20 cellular contexts compared by ENCODE assay signal in genomic region chr7:143248781-143249354, GRCh38. TPM values are rescaled to one million over a fixed set of nuclear protein-coding genes. Genes with fewer than 3 reads are reported as not detected.
DNase-seq lines count a peak whose midpoint lies in the region; ATAC-seq and TF ChIP-seq lines count a peak whose summit lies in the region.
"Had no signal": no experiment of that assay in that cellular context is flagged by ENCODE, and none has a peak within 500 bp of the region (broad histone marks: within the 10 kb centered on the region; RNA-seq: fewer than 3 reads in every experiment).

No MANE protein-coding gene starts in this region.

- POLR2A ChIA-PET in PC-3 (lab: Charles Lee; ENCODE audit: unreplicated experiment), result no interaction called here

- no peaks in the 10 kb centered on the region for H3K36me3 ChIP-seq in PC-3 (ENCODE audit: low read depth, low read length)
- H3K36me3 ChIP-seq: adrenal gland, esophagus muscularis mucosa had no signal

- intact Hi-C loops in PC-3 (cut with micrococcal nuclease) (no loop called here), sciatic nerve (cut with DNase I) (loop anchor here (10.0 kb wide), 2 partner anchors 56 to 166 kb away; no protein-coding TSS in a partner anchor)

- no peaks in the 10 kb centered on the region for H3K27me3 Mint-ChIP-seq in T-helper 2 cell treated with Interferon-gamma antibody and Interleukin-4, amounts not matched to agents 5 μg/mL and 100 μg/mL, for 36 hours (ENCODE audit: low read depth)
- H3K27me3 Mint-ChIP-seq: memory B cell; stimulated activated naive CD8-positive, alpha-beta T cell treated with anti-CD3 and anti-CD28 coated beads, Interleukin-15, amount 100 ng/mL, for 72 hours had no signal

- no peaks in the 10 kb centered on the region for H3K79me2 ChIP-seq in PC-3 (ENCODE audit: low read length)

- H3K9me2 ChIP-seq in PC-3 (replicated peaks; ENCODE audit: low read length), result no peaks in the 10 kb centered on the region

- H4K20me1 ChIP-seq in PC-3 (ENCODE audit: low read length), result no peaks in the 10 kb centered on the region

- peaks cover 79% of the 10 kb centered on the region for H3K4me1 Mint-ChIP-seq in T-helper 2 cell treated with Interferon-gamma antibody and Interleukin-4, amounts not matched to agents 5 μg/mL and 100 μg/mL, for 36 hours (ENCODE audit: low read depth)

- peaks cover 57% of the 10 kb centered on the region for H3K9me3 Mint-ChIP-seq in T-helper 2 cell treated with Interferon-gamma antibody and Interleukin-4, amounts not matched to agents 5 μg/mL and 100 μg/mL, for 36 hours

- H3K4me1 ChIP-seq in PC-3 (ENCODE audit: insufficient read depth, low read length), result peaks cover 33% of the 10 kb centered on the region
- H3K4me1 ChIP-seq: adrenal gland, esophagus muscularis mucosa had no signal

- no peaks in the 10 kb centered on the region for H3K9me3 ChIP-seq in PC-3 (ENCODE audit: low read length)
- H3K9me3 ChIP-seq: A549, adrenal gland, esophagus muscularis mucosa had no signal

- H3K27ac Mint-ChIP-seq in T-helper 2 cell treated with Interferon-gamma antibody and Interleukin-4, amounts not matched to agents 5 μg/mL and 100 μg/mL, for 36 hours, result peak overlapping the region; percentile 24
- H3K27ac Mint-ChIP-seq: memory B cell had no signal

- H2AFZ ChIP-seq in PC-3 (ENCODE audit: low read length), result no peak overlapping the region

- ATAC-seq in PC-3 (peak; percentile 65), sciatic nerve (peak; percentile 86), GM21360 (IDR thresholded peaks at IDR 0.05; ENCODE audit: unreplicated experiment) (no peak), HG02970 (IDR thresholded peaks at IDR 0.05; ENCODE audit: low FRiP score, unreplicated experiment) (no peak)
- ATAC-seq: A549; HCT116; stimulated activated naive CD8-positive, alpha-beta T cell treated with anti-CD3 and anti-CD28 coated beads, Interleukin-15, amount 100 ng/mL, for 72 hours had no signal

- TF ChIP-seq CTCF in PC-3 (conservative IDR thresholded peaks at IDR 0.05; ENCODE audit: low read depth, low read length) (no peak), epithelial cell of esophagus (IDR thresholded peaks at IDR 0.05; ENCODE audit: insufficient read depth, low read depth, low read length, missing control alignments) (no peak)

- no peak for DNase-seq in T-helper 2 cell treated with Interferon-gamma antibody and Interleukin-4, amounts not matched to agents 5 μg/mL and 100 μg/mL, for 36 hours (ENCODE audit: low spot score)
- DNase-seq in T-helper 2 cell (no peak), PC-3 (peak; percentile 76), epithelial cell of esophagus (ENCODE audit: low read depth) (peak; percentile 18), sciatic nerve (ENCODE audit: low spot score) (no peak)
- DNase-seq in activated CD4-positive, CD25-positive, alpha-beta regulatory T cell treated with anti-CD3 and anti-CD28 coated beads, Interleukin-2, amount 50 U/mL, for 72 hours, result no peak
- DNase-seq: activated CD8-positive, alpha-beta memory T cell treated with anti-CD3 and anti-CD28 coated beads, Interleukin-2, amount 50 U/mL, for 4 hours; adrenal gland; Kasumi-1; NCI-H187 treated with DMSO at 0.1 percent for 48 hours; NCI-H526; Right ventricle myocardium superior; stimulated activated naive CD8-positive, alpha-beta T cell treated with anti-CD3 and anti-CD28 coated beads, Interleukin-15, amount 100 ng/mL, for 72 hours had no signal

- no peak overlapping the region for H3K9ac ChIP-seq in PC-3 (ENCODE audit: low read length)

- BruUV-seq in PC-3 (replicated peaks; lab: Mats Ljungman, UMichigan), result no TSS peak

- H3K27ac ChIP-seq in PC-3 (ENCODE audit: low read length), result peak overlapping the region; percentile 33; the same call in 1 of the 2 replicates
- H3K27ac ChIP-seq: A549, adrenal gland, esophagus muscularis mucosa, skin epidermis had no signal

- H3K4me2 ChIP-seq in PC-3 (ENCODE audit: low read length), result peak overlapping the region; percentile 8; the same call in 1 of the 2 replicates
- H3K4me2 ChIP-seq: A549 had no signal

- no peaks in the 10 kb centered on the region for H3K27me3 ChIP-seq in PC-3 (ENCODE audit: low read length)
- H3K27me3 ChIP-seq: adrenal gland, esophagus muscularis mucosa had no signal

- CTCF ChIA-PET in PC-3 (lab: Charles Lee), result interaction anchor here (0.6 to 0.7 kb wide), 2 partner anchors 52 to 180 kb away, joined by 4 to 5 read pairs; no protein-coding TSS in a partner anchor

- H3K36me3 Mint-ChIP-seq in T-helper 2 cell treated with Interferon-gamma antibody and Interleukin-4, amounts not matched to agents 5 μg/mL and 100 μg/mL, for 36 hours (ENCODE audit: low read depth), result peaks cover 61% of the 10 kb centered on the region

- H3F3A ChIP-seq in PC-3 (ENCODE audit: low read length, unreplicated experiment), result peaks cover 4% of the 10 kb centered on the region

- no peak overlapping the region for H3K4me3 Mint-ChIP-seq in T-helper 2 cell treated with Interferon-gamma antibody and Interleukin-4, amounts not matched to agents 5 μg/mL and 100 μg/mL, for 36 hours
- H3K4me3 Mint-ChIP-seq: memory B cell had no signal

- H3K4me3 ChIP-seq in PC-3 (ENCODE audit: low read length) (no peak overlapping the region), epithelial cell of esophagus (ENCODE audit: low read length) (no peak overlapping the region)
- H3K4me3 ChIP-seq: A549, adrenal gland, esophagus muscularis mucosa, skin epidermis had no signal

RNA-seq across cellular contexts. Expression of gene GSTK1, which starts 14.4 kb away (rescaled TPM):
- total RNA-seq in PC-3 (2014; rRNA removed) (111 and 117 TPM in 2 replicates), sciatic nerve (155 TPM)

RNA-seq across cellular contexts. Expression of gene TAS2R40, which starts 27.0 kb away (rescaled TPM):
- total RNA-seq in PC-3 (2014; rRNA removed) (not detected in 2 replicates), sciatic nerve (not detected)
- total RNA-seq: adrenal gland, esophagus muscularis mucosa, Right ventricle myocardium superior had no signal

RNA-seq across cellular contexts. Expression of gene TMEM139, which starts 35.9 kb away (rescaled TPM):
- total RNA-seq in PC-3 (2014; rRNA removed) (5.2 and 6.2 TPM in 2 replicates), sciatic nerve (10.9 TPM)

RNA-seq across cellular contexts. Expression of gene CASP2, which starts 39.3 kb away (rescaled TPM):
- total RNA-seq in PC-3 (2014; rRNA removed) (25.1 and 26.4 TPM in 2 replicates), sciatic nerve (33.8 TPM)

Comparison
In these comparisons a context has a peak if more than half of its experiments do, and no peak if none do; other contexts are left out.
1. DNase-seq: peak in PC-3 (single experiment) and epithelial cell of esophagus (single experiment); none in T-helper 2 cell treated with Interferon-gamma antibody and Interleukin-4, amounts not matched to agents 5 μg/mL and 100 μg/mL, for 36 hours (single experiment), T-helper 2 cell (0 of 5), sciatic nerve (single experiment) and activated CD4-positive, CD25-positive, alpha-beta regulatory T cell treated with anti-CD3 and anti-CD28 coated beads, Interleukin-2, amount 50 U/mL, for 72 hours (single experiment).
2. ATAC-seq: peak in PC-3 (single experiment) and sciatic nerve (single experiment); none in GM21360 (single experiment) and HG02970 (single experiment).